ENCODE assay signal across 17 cellular contexts in genomic region chr6:15404700-15404980, GRCh38.
DNase-seq lines count a peak whose midpoint lies in the region; ATAC-seq and TF ChIP-seq lines count a peak whose summit lies in the region.
"Had no signal": no experiment of that assay in that cellular context is flagged by ENCODE, and none has a peak within 500 bp of the region (broad histone marks: within the 10 kb centered on the region; RNA-seq: fewer than 3 reads in every experiment).

No MANE protein-coding gene starts in this region.

- POLR2A ChIA-PET in activated CD8-positive, alpha-beta T cell treated with anti-CD3 and anti-CD28 coated beads, Interleukin-2, amount 10 ng/mL, durations not matched to agents 7 days and 5 days (lab: Charles Lee) = interaction anchor here (0.7 to 1.8 kb wide), 7 partner anchors 9 to 157 kb away, joined by 3 to 9 read pairs (median 5); no protein-coding TSS in a partner anchor
- POLR2A ChIA-PET in activated CD8-positive, alpha-beta T cell treated with anti-CD3 and anti-CD28 coated beads for 36 hours (lab: Charles Lee) = interaction anchor here (1.0 to 3.8 kb wide), 6 partner anchors 9 to 139 kb away, joined by 4 to 15 read pairs (median 4); no protein-coding TSS in a partner anchor
- POLR2A ChIA-PET in HEK293T (lab: Yijun Ruan, JAX) = interaction anchor here (0.6 to 0.7 kb wide), 2 partner anchors 38 to 1322 kb away, joined by 3 to 4 read pairs; no protein-coding TSS in a partner anchor

- H3K27ac Mint-ChIP-seq in activated CD8-positive, alpha-beta T cell treated with anti-CD3 and anti-CD28 coated beads, Interleukin-2, amount 10 ng/mL, durations not matched to agents 7 days and 5 days = peak overlapping the region; percentile 81
- H3K27ac Mint-ChIP-seq in activated CD8-positive, alpha-beta T cell treated with anti-CD3 and anti-CD28 coated beads for 36 hours = no peak overlapping the region
- no peak overlapping the region for H3K27ac Mint-ChIP-seq in activated T-helper 2 cell treated with anti-CD3 and anti-CD28 coated beads, Interferon-gamma antibody, Interleukin-2, Interleukin-4, amounts not matched to agents 10 μg/mL and 5 μg/mL and 100 μg/mL, durations not matched to agents 14 hours and 24 hours and 36 hours
- peak overlapping the region; percentile 69 for H3K27ac Mint-ChIP-seq in glutamatergic neuron (ENCODE audit: unreplicated experiment)
- peak overlapping the region; percentile 23 for H3K27ac Mint-ChIP-seq in stimulated activated effector memory CD8-positive, alpha-beta T cell treated with anti-CD3 and anti-CD28 coated beads, Interleukin-12 subunit alpha, Interleukin-12 subunit beta, amount 100 ng/mL, for 72 hours

- H3K27me3 Mint-ChIP-seq in activated CD8-positive, alpha-beta T cell treated with anti-CD3 and anti-CD28 coated beads, Interleukin-2, amount 10 ng/mL, durations not matched to agents 7 days and 5 days (ENCODE audit: low read depth) = no peaks in the 10 kb centered on the region
- no peaks in the 10 kb centered on the region for H3K27me3 Mint-ChIP-seq in activated CD8-positive, alpha-beta T cell treated with anti-CD3 and anti-CD28 coated beads for 36 hours
- no peaks in the 10 kb centered on the region for H3K27me3 Mint-ChIP-seq in activated T-helper 2 cell treated with anti-CD3 and anti-CD28 coated beads, Interferon-gamma antibody, Interleukin-2, Interleukin-4, amounts not matched to agents 10 μg/mL and 5 μg/mL and 100 μg/mL, durations not matched to agents 14 hours and 24 hours and 36 hours (ENCODE audit: low read depth)
- H3K27me3 Mint-ChIP-seq in glutamatergic neuron (ENCODE audit: unreplicated experiment) = peaks cover 8% of the 10 kb centered on the region

- ATAC-seq in activated CD8-positive, alpha-beta T cell treated with anti-CD3 and anti-CD28 coated beads, Interleukin-2, amount 10 ng/mL, durations not matched to agents 7 days and 5 days = no peak
- no peak for ATAC-seq in activated CD8-positive, alpha-beta T cell treated with anti-CD3 and anti-CD28 coated beads for 36 hours
- no peak for ATAC-seq in stimulated activated effector memory CD8-positive, alpha-beta T cell treated with anti-CD3 and anti-CD28 coated beads, Interleukin-12 subunit alpha, Interleukin-12 subunit beta, amount 100 ng/mL, for 72 hours
- ATAC-seq: HCT116, heart left ventricle had no signal

- no peak for TF ChIP-seq CTCF in activated CD8-positive, alpha-beta T cell treated with anti-CD3 and anti-CD28 coated beads for 36 hours (IDR thresholded peaks at IDR 0.05)
- TF ChIP-seq CTCF in glutamatergic neuron (IDR thresholded peaks at IDR 0.05; ENCODE audit: partially characterized antibody, unreplicated experiment) = no peak

- intact Hi-C loops in activated CD8-positive, alpha-beta T cell treated with anti-CD3 and anti-CD28 coated beads for 36 hours (cut with micrococcal nuclease) = no loop called here
- intact Hi-C loops in activated T-helper 2 cell treated with anti-CD3 and anti-CD28 coated beads, Interferon-gamma antibody, Interleukin-2, Interleukin-4, amounts not matched to agents 10 μg/mL and 5 μg/mL and 100 μg/mL, durations not matched to agents 14 hours and 24 hours and 36 hours (cut with micrococcal nuclease) = loop anchor here (5.0 kb wide), 2 partner anchors 33 to 157 kb away; partner anchors contain the start of gene JARID2

- no peaks in the 10 kb centered on the region for H3K9me3 Mint-ChIP-seq in activated CD8-positive, alpha-beta T cell treated with anti-CD3 and anti-CD28 coated beads, Interleukin-2, amount 10 ng/mL, durations not matched to agents 7 days and 5 days (ENCODE audit: insufficient read depth)
- no peaks in the 10 kb centered on the region for H3K9me3 Mint-ChIP-seq in activated CD8-positive, alpha-beta T cell treated with anti-CD3 and anti-CD28 coated beads for 36 hours
- H3K9me3 Mint-ChIP-seq in activated T-helper 2 cell treated with anti-CD3 and anti-CD28 coated beads, Interferon-gamma antibody, Interleukin-2, Interleukin-4, amounts not matched to agents 10 μg/mL and 5 μg/mL and 100 μg/mL, durations not matched to agents 14 hours and 24 hours and 36 hours = no peaks in the 10 kb centered on the region
- H3K9me3 Mint-ChIP-seq in glutamatergic neuron (ENCODE audit: unreplicated experiment) = peaks cover 6% of the 10 kb centered on the region
- H3K9me3 Mint-ChIP-seq in stimulated activated effector memory CD8-positive, alpha-beta T cell treated with anti-CD3 and anti-CD28 coated beads, Interleukin-12 subunit alpha, Interleukin-12 subunit beta, amount 100 ng/mL, for 72 hours = no peaks in the 10 kb centered on the region
- H3K9me3 Mint-ChIP-seq: activated naive CD4-positive, alpha-beta T cell treated with anti-CD3 and anti-CD28 coated beads for 36 hours had no signal

- DNase-seq in activated CD8-positive, alpha-beta T cell treated with anti-CD3 and anti-CD28 coated beads, Interleukin-2, amount 10 ng/mL, durations not matched to agents 7 days and 5 days = no peak
- DNase-seq in activated CD8-positive, alpha-beta T cell treated with anti-CD3 and anti-CD28 coated beads for 36 hours = no peak
- no peak for DNase-seq in activated T-helper 2 cell treated with anti-CD3 and anti-CD28 coated beads, Interferon-gamma antibody, Interleukin-2, Interleukin-4, amounts not matched to agents 10 μg/mL and 5 μg/mL and 100 μg/mL, durations not matched to agents 14 hours and 24 hours and 36 hours (ENCODE audit: low spot score)
- DNase-seq in glutamatergic neuron (no peak), DMS114 treated with DMSO at 0.1 percent for 48 hours (lab: John Stamatoyannopoulos, UW; ENCODE audit: unreplicated experiment) (no peak), cerebellum (ENCODE audit: low spot score) (no peak), HEK293T (ENCODE audit: extremely low spot score) (no peak)
- no peak for DNase-seq in stimulated activated effector memory CD8-positive, alpha-beta T cell treated with anti-CD3 and anti-CD28 coated beads, Interleukin-12 subunit alpha, Interleukin-12 subunit beta, amount 100 ng/mL, for 72 hours (ENCODE audit: low spot score in 2 of 2)
- DNase-seq: activated naive CD4-positive, alpha-beta T cell treated with anti-CD3 and anti-CD28 coated beads for 36 hours; heart left ventricle; left ventricle myocardium inferior; NCI-H1417 treated with DMSO at 0.1 percent for 48 hours; NCI-H774; SHP77; spleen; stimulated activated CD4-positive, alpha-beta T cell treated with anti-CD3 and anti-CD28 coated beads, Interleukin-4, amount 100 ng/mL, for 4 hours had no signal

- H3K4me1 Mint-ChIP-seq in activated CD8-positive, alpha-beta T cell treated with anti-CD3 and anti-CD28 coated beads, Interleukin-2, amount 10 ng/mL, durations not matched to agents 7 days and 5 days (ENCODE audit: low read depth) = peaks cover 90% of the 10 kb centered on the region
- peaks cover 85% of the 10 kb centered on the region for H3K4me1 Mint-ChIP-seq in activated CD8-positive, alpha-beta T cell treated with anti-CD3 and anti-CD28 coated beads for 36 hours (ENCODE audit: low read depth)
- peaks cover 88% of the 10 kb centered on the region for H3K4me1 Mint-ChIP-seq in activated T-helper 2 cell treated with anti-CD3 and anti-CD28 coated beads, Interferon-gamma antibody, Interleukin-2, Interleukin-4, amounts not matched to agents 10 μg/mL and 5 μg/mL and 100 μg/mL, durations not matched to agents 14 hours and 24 hours and 36 hours (ENCODE audit: low read depth)
- H3K4me1 Mint-ChIP-seq in glutamatergic neuron (ENCODE audit: low read depth, unreplicated experiment) = peaks cover 72% of the 10 kb centered on the region
- H3K4me1 Mint-ChIP-seq in stimulated activated effector memory CD8-positive, alpha-beta T cell treated with anti-CD3 and anti-CD28 coated beads, Interleukin-12 subunit alpha, Interleukin-12 subunit beta, amount 100 ng/mL, for 72 hours = peaks cover 78% of the 10 kb centered on the region

- CTCF ChIA-PET in activated CD8-positive, alpha-beta T cell treated with anti-CD3 and anti-CD28 coated beads, Interleukin-2, amount 10 ng/mL, durations not matched to agents 7 days and 5 days (lab: Charles Lee) = interaction anchor here (1.1 to 2.0 kb wide), 4 partner anchors 16 to 36 kb away, joined by 3 to 6 read pairs (median 5); no protein-coding TSS in a partner anchor
- CTCF ChIA-PET in activated CD8-positive, alpha-beta T cell treated with anti-CD3 and anti-CD28 coated beads for 36 hours (lab: Charles Lee) = interaction anchor here (0.6 to 2.6 kb wide), 4 partner anchors 9 to 34 kb away, joined by 3 to 14 read pairs (median 4); no protein-coding TSS in a partner anchor
- CTCF ChIA-PET in HEK293T (lab: Yijun Ruan, JAX) = interaction anchor here (0.5 to 1.0 kb wide), 2 partner anchors 14 to 23 kb away, joined by 3 to 4 read pairs; no protein-coding TSS in a partner anchor

- H3K36me3 Mint-ChIP-seq in activated CD8-positive, alpha-beta T cell treated with anti-CD3 and anti-CD28 coated beads, Interleukin-2, amount 10 ng/mL, durations not matched to agents 7 days and 5 days (ENCODE audit: low read depth) = peaks cover 20% of the 10 kb centered on the region
- no peaks in the 10 kb centered on the region for H3K36me3 Mint-ChIP-seq in activated CD8-positive, alpha-beta T cell treated with anti-CD3 and anti-CD28 coated beads for 36 hours (ENCODE audit: low read depth)
- peaks cover 21% of the 10 kb centered on the region for H3K36me3 Mint-ChIP-seq in activated T-helper 2 cell treated with anti-CD3 and anti-CD28 coated beads, Interferon-gamma antibody, Interleukin-2, Interleukin-4, amounts not matched to agents 10 μg/mL and 5 μg/mL and 100 μg/mL, durations not matched to agents 14 hours and 24 hours and 36 hours (ENCODE audit: low read depth)
- H3K36me3 Mint-ChIP-seq in glutamatergic neuron (ENCODE audit: unreplicated experiment) = no peaks in the 10 kb centered on the region
- no peaks in the 10 kb centered on the region for H3K36me3 Mint-ChIP-seq in stimulated activated effector memory CD8-positive, alpha-beta T cell treated with anti-CD3 and anti-CD28 coated beads, Interleukin-12 subunit alpha, Interleukin-12 subunit beta, amount 100 ng/mL, for 72 hours

- peak overlapping the region; percentile 22 for H3K4me3 Mint-ChIP-seq in activated CD8-positive, alpha-beta T cell treated with anti-CD3 and anti-CD28 coated beads, Interleukin-2, amount 10 ng/mL, durations not matched to agents 7 days and 5 days
- no peak overlapping the region for H3K4me3 Mint-ChIP-seq in activated CD8-positive, alpha-beta T cell treated with anti-CD3 and anti-CD28 coated beads for 36 hours
- peak overlapping the region; percentile 23 for H3K4me3 Mint-ChIP-seq in activated T-helper 2 cell treated with anti-CD3 and anti-CD28 coated beads, Interferon-gamma antibody, Interleukin-2, Interleukin-4, amounts not matched to agents 10 μg/mL and 5 μg/mL and 100 μg/mL, durations not matched to agents 14 hours and 24 hours and 36 hours (ENCODE audit: low read depth)
- no peak overlapping the region for H3K4me3 Mint-ChIP-seq in glutamatergic neuron (ENCODE audit: unreplicated experiment)
- no peak overlapping the region for H3K4me3 Mint-ChIP-seq in stimulated activated effector memory CD8-positive, alpha-beta T cell treated with anti-CD3 and anti-CD28 coated beads, Interleukin-12 subunit alpha, Interleukin-12 subunit beta, amount 100 ng/mL, for 72 hours
- H3K4me3 Mint-ChIP-seq: activated naive CD4-positive, alpha-beta T cell treated with anti-CD3 and anti-CD28 coated beads for 36 hours had no signal

TF ChIP-seq in HEK293T, 16 proteins besides CTCF, POLR2A, EP300 and RAD21 (continues in another document):
- TF ChIP-seq L3MBTL2 (conservative IDR thresholded peaks at IDR 0.05) = no peak

Comparison
In these comparisons a context has a peak if more than half of its experiments do, and no peak if none do; other contexts are left out.
1. H3K27ac Mint-ChIP-seq: peak in activated CD8-positive, alpha-beta T cell treated with anti-CD3 and anti-CD28 coated beads, Interleukin-2, amount 10 ng/mL, durations not matched to agents 7 days and 5 days (single experiment), glutamatergic neuron (single experiment) and stimulated activated effector memory CD8-positive, alpha-beta T cell treated with anti-CD3 and anti-CD28 coated beads, Interleukin-12 subunit alpha, Interleukin-12 subunit beta, amount 100 ng/mL, for 72 hours (single experiment); none in activated CD8-positive, alpha-beta T cell treated with anti-CD3 and anti-CD28 coated beads for 36 hours (single experiment) and activated T-helper 2 cell treated with anti-CD3 and anti-CD28 coated beads, Interferon-gamma antibody, Interleukin-2, Interleukin-4, amounts not matched to agents 10 μg/mL and 5 μg/mL and 100 μg/mL, durations not matched to agents 14 hours and 24 hours and 36 hours (single experiment).
2. H3K4me3 Mint-ChIP-seq: peak in activated CD8-positive, alpha-beta T cell treated with anti-CD3 and anti-CD28 coated beads, Interleukin-2, amount 10 ng/mL, durations not matched to agents 7 days and 5 days (single experiment) and activated T-helper 2 cell treated with anti-CD3 and anti-CD28 coated beads, Interferon-gamma antibody, Interleukin-2, Interleukin-4, amounts not matched to agents 10 μg/mL and 5 μg/mL and 100 μg/mL, durations not matched to agents 14 hours and 24 hours and 36 hours (single experiment); none in activated CD8-positive, alpha-beta T cell treated with anti-CD3 and anti-CD28 coated beads for 36 hours (single experiment), glutamatergic neuron (single experiment) and stimulated activated effector memory CD8-positive, alpha-beta T cell treated with anti-CD3 and anti-CD28 coated beads, Interleukin-12 subunit alpha, Interleukin-12 subunit beta, amount 100 ng/mL, for 72 hours (single experiment).